9 cellular contexts compared by ENCODE assay signal in the genomic region with DNA sequence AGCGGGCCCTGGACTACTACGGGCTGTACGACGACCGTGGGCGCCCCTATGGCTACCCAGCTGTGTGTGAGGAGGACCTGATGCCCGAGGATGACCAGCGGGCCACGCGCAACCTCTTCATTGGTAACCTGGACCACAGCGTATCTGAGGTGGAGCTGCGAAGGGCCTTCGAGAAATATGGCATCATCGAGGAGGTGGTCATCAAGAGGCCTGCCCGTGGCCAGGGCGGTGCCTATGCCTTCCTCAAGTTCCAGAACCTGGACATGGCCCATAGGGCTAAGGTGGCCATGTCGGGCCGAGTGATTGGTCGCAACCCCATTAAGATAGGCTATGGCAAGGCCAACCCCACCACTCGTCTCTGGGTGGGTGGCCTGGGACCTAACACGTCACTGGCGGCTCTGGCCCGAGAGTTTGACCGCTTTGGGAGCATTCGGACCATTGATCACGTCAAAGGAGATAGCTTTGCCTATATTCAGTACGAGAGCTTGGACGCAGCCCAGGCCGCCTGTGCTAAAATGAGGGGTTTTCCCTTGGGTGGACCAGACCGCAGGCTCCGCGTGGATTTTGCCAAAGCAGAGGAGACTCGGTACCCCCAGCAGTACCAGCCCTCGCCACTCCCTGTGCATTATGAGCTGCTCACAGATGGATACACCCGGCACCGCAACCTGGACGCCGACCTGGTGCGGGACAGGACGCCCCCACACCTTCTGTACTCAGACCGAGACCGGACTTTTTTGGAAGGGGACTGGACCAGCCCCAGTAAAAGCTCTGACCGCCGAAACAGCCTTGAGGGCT. TPM values are rescaled to one million over a fixed set of nuclear protein-coding genes. Genes with fewer than 3 reads are reported as not detected.
DNase-seq lines count a peak whose midpoint lies in the region; ATAC-seq and TF ChIP-seq lines count a peak whose summit lies in the region.
"Had no signal": no experiment of that assay in that cellular context is flagged by ENCODE, and none has a peak within 500 bp of the region (broad histone marks: within the 10 kb centered on the region; RNA-seq: fewer than 3 reads in every experiment).

No MANE protein-coding gene starts in this region.

- H3K27ac Mint-ChIP-seq in stimulated activated naive CD8-positive, alpha-beta T cell treated with anti-CD3 and anti-CD28 coated beads, Interleukin-15, Interleukin-2, amounts not matched to agents 100 ng/mL and 50 ng/mL, for 24 hours: peak overlapping the region; percentile 81

- H3K4me1 Mint-ChIP-seq in stimulated activated naive CD8-positive, alpha-beta T cell treated with anti-CD3 and anti-CD28 coated beads, Interleukin-15, Interleukin-2, amounts not matched to agents 100 ng/mL and 50 ng/mL, for 24 hours (ENCODE audit: low read depth): peaks cover 63% of the 10 kb centered on the region

- intact Hi-C loops in colonic mucosa (cut with DNase I): loop anchor here (10.0 kb wide), 1 partner anchor 282 kb away; the partner anchor contains the start of gene TEX264
- intact Hi-C loops in aorta (cut with DNase I): loop anchor here (5.0 to 10.0 kb wide), 4 partner anchors 105 to 1038 kb away; partner anchors contain the start of genes CYB561D2 (in 1 of the 2), NPRL2 (in 1 of the 2), TEX264 (in 1 of the 2) and TMEM115 (in 1 of the 2)

- H3K4me3 Mint-ChIP-seq in stimulated activated naive CD8-positive, alpha-beta T cell treated with anti-CD3 and anti-CD28 coated beads, Interleukin-15, Interleukin-2, amounts not matched to agents 100 ng/mL and 50 ng/mL, for 24 hours: peak overlapping the region; percentile 85

- H3K4me3 ChIP-seq in colonic mucosa: peak overlapping the region; percentile 74
- peak overlapping the region; percentile 53 for H3K4me3 ChIP-seq in mononuclear cell (ENCODE audit: low read length)
- peak overlapping the region; percentile 75 to 96 for H3K4me3 ChIP-seq in aorta (ENCODE audit: low read length in 2 of 2)

- H3K27me3 ChIP-seq in colonic mucosa: no peaks in the 10 kb centered on the region
- H3K27me3 ChIP-seq in mononuclear cell (ENCODE audit: insufficient read depth, low read length): no peaks in the 10 kb centered on the region
- H3K27me3 ChIP-seq in aorta (ENCODE audit: control insufficient read depth in 1 of 2, insufficient read depth in 2 of 2, low read length in 1 of 2): no peaks in the 10 kb centered on the region

- H3K9me3 ChIP-seq in colonic mucosa (no peaks in the 10 kb centered on the region), mononuclear cell (ENCODE audit: low read depth, low read length) (no peaks in the 10 kb centered on the region), aorta (ENCODE audit: control insufficient read depth, low read length) (no peaks in the 10 kb centered on the region)

- H3K27me3 Mint-ChIP-seq in stimulated activated naive CD8-positive, alpha-beta T cell treated with anti-CD3 and anti-CD28 coated beads, Interleukin-15, Interleukin-2, amounts not matched to agents 100 ng/mL and 50 ng/mL, for 24 hours: no peaks in the 10 kb centered on the region

- no peak for DNase-seq in stimulated activated naive CD8-positive, alpha-beta T cell treated with anti-CD3 and anti-CD28 coated beads, Interleukin-15, Interleukin-2, amounts not matched to agents 100 U/mL and 50 U/mL, for 24 hours
- DNase-seq in colonic mucosa: no peak
- DNase-seq in aorta: peak in 1 of 2 donors; percentile 78
- no peak for DNase-seq in SHP77 treated with DMSO at 0.1 percent for 48 hours (lab: John Stamatoyannopoulos, UW)
- DNase-seq in cerebellar nuclear complex (lab: John Stamatoyannopoulos, UW): no peak
- DNase-seq in dedifferentiated amniotic fluid mesenchymal stem cell (ENCODE audit: extremely low spot score): no peak
- DNase-seq: NCI-H2171 had no signal

- peaks cover 62% of the 10 kb centered on the region for H3K36me3 Mint-ChIP-seq in stimulated activated naive CD8-positive, alpha-beta T cell treated with anti-CD3 and anti-CD28 coated beads, Interleukin-15, Interleukin-2, amounts not matched to agents 100 ng/mL and 50 ng/mL, for 24 hours (ENCODE audit: low read depth)

- no peaks in the 10 kb centered on the region for H3K36me3 ChIP-seq in colonic mucosa
- peaks cover 3 to 4% of the 10 kb centered on the region in 2 donors for H3K36me3 ChIP-seq in aorta (ENCODE audit: control insufficient read depth in 1 of 2, insufficient read depth in 2 of 2, low read length in 1 of 2)

- no peaks in the 10 kb centered on the region for H3K9me3 Mint-ChIP-seq in stimulated activated naive CD8-positive, alpha-beta T cell treated with anti-CD3 and anti-CD28 coated beads, Interleukin-15, Interleukin-2, amounts not matched to agents 100 ng/mL and 50 ng/mL, for 24 hours

- peaks cover 34% of the 10 kb centered on the region for H3K4me1 ChIP-seq in colonic mucosa
- peaks cover 68% of the 10 kb centered on the region for H3K4me1 ChIP-seq in mononuclear cell (ENCODE audit: insufficient read depth, low read length)
- peaks cover 0 to 2% of the 10 kb centered on the region in 2 donors for H3K4me1 ChIP-seq in aorta (ENCODE audit: control insufficient read depth in 1 of 2, insufficient read depth in 2 of 2, low read length in 2 of 2)

- no peak for TF ChIP-seq CTCF in colonic mucosa (IDR thresholded peaks at IDR 0.05)

- peak overlapping the region; percentile 65 to 80 for H3K9ac ChIP-seq in colonic mucosa (ENCODE audit: low read depth in 2 of 2, low read length in 2 of 2)

- WGBS in aorta, 2 donors: 84 to 88% methylated on average over 44 of the region's 44 CpGs

- no peak overlapping the region for H3K27ac ChIP-seq in colonic mucosa
- H3K27ac ChIP-seq in aorta (ENCODE audit: low read depth in 1 of 2, low read length in 2 of 2): peak overlapping the region in 1 of 2 donors; percentile 6

- ATAC-seq in stimulated activated naive CD8-positive, alpha-beta T cell treated with anti-CD3 and anti-CD28 coated beads, Interleukin-15, Interleukin-2, amounts not matched to agents 100 U/mL and 50 U/mL, for 24 hours: no peak
- ATAC-seq in aorta (ENCODE audit: low FRiP score): no peak

RNA-seq across cellular contexts. Expression of gene RBM15B, which starts 1.4 kb away (rescaled TPM):
- total RNA-seq in colonic mucosa (10 to 100 TPM; 31.8 to 35.4 TPM), mononuclear cell (25.3 TPM), aorta (10 to 100 TPM; 22.4 to 25.4 TPM)
- 1 to 10 TPM; 6.9 to 10.0 TPM for polyA plus RNA-seq in aorta

RNA-seq across cellular contexts. Expression of gene MANF, which starts 7.4 kb away (rescaled TPM):
- total RNA-seq in colonic mucosa (100 to 1,000 TPM; 100 to 178 TPM), mononuclear cell (11.2 TPM), aorta (100 to 1,000 TPM in 1 of 2 donors, 10 to 100 TPM in 1; 78.9 to 108 TPM)
- polyA plus RNA-seq in aorta: 10 to 100 TPM; 47.7 to 67.1 TPM
